In genomic region chr13:55432814-55433213, GRCh38 we compare ENCODE assay signal across 26 cellular contexts.
"Had no signal": no experiment of that assay in that cellular context is flagged by ENCODE, and none has a peak within 500 bp of the region (broad histone marks: within the 10 kb centered on the region; RNA-seq: fewer than 3 reads in every experiment).

No MANE protein-coding gene starts in this region.

- H3K27me3 ChIP-seq: colonic mucosa, esophagus muscularis mucosa, right lobe of liver, tibial nerve, upper lobe of left lung had no signal

- H3K9me3 ChIP-seq: colonic mucosa, esophagus muscularis mucosa, right lobe of liver, thoracic aorta, tibial nerve, upper lobe of left lung had no signal

- H3K9me3 Mint-ChIP-seq: endodermal cell, mesothelial cell of epicardium had no signal

- H3K27me3 Mint-ChIP-seq: dendritic cell treated with granulocyte-macrophage colony-stimulating factor and Interleukin-4, amounts not matched to agents 40 ng/mL and 50 ng/mL, for 4 days; naive B cell; natural killer cell treated with Interleukin-12 subunit alpha and Interleukin-12 subunit beta and Interleukin-15 and Interleukin-18, amount 100 ng/mL, for 72 hours; progenitor cell of endocrine pancreas; stimulated activated naive B cell treated with anti-CD40 and anti-IgM and Interleukin-4, amounts not matched to agents 10 μg/mL and 1 μg/mL and 100 μg/mL, for 72 hours; stimulated activated naive CD8-positive, alpha-beta T cell treated with anti-CD3 and anti-CD28 coated beads, Interleukin-15, Interleukin-2, amounts not matched to agents 100 ng/mL and 50 ng/mL, for 24 hours had no signal

- H3K79me2 ChIP-seq: parathyroid adenoma had no signal

- H3K4me3 ChIP-seq: colonic mucosa, esophagus muscularis mucosa, lung, mucosa of descending colon, right lobe of liver, thoracic aorta, tibial nerve, upper lobe of left lung had no signal

- H3K4me3 Mint-ChIP-seq: dendritic cell treated with granulocyte-macrophage colony-stimulating factor and Interleukin-4, amounts not matched to agents 40 ng/mL and 50 ng/mL, for 4 days; endodermal cell; mesothelial cell of epicardium; naive B cell; natural killer cell treated with Interleukin-12 subunit alpha and Interleukin-12 subunit beta and Interleukin-15 and Interleukin-18, amount 100 ng/mL, for 72 hours; neural crest cell; stimulated activated naive B cell treated with anti-CD40 and anti-IgM and Interleukin-4, amounts not matched to agents 10 μg/mL and 1 μg/mL and 100 μg/mL, for 72 hours; stimulated activated naive CD8-positive, alpha-beta T cell treated with anti-CD3 and anti-CD28 coated beads, Interleukin-15, Interleukin-2, amounts not matched to agents 100 ng/mL and 50 ng/mL, for 24 hours had no signal

- H3K36me3 Mint-ChIP-seq: mesothelial cell of epicardium; naive B cell; stimulated activated naive B cell treated with anti-CD40 and anti-IgM and Interleukin-4, amounts not matched to agents 10 μg/mL and 1 μg/mL and 100 μg/mL, for 72 hours had no signal

- H3K4me1 Mint-ChIP-seq: mesothelial cell of epicardium; naive B cell; stimulated activated naive B cell treated with anti-CD40 and anti-IgM and Interleukin-4, amounts not matched to agents 10 μg/mL and 1 μg/mL and 100 μg/mL, for 72 hours had no signal

- H3K36me3 ChIP-seq: colonic mucosa, esophagus muscularis mucosa, right lobe of liver, thoracic aorta, tibial nerve, upper lobe of left lung had no signal

- DNase-seq: colonic mucosa; effector CD8-positive, alpha-beta T cell; endodermal cell; foreskin melanocyte; kidney; mesenchymal stem cell; mucosa of descending colon; naive B cell; right lobe of liver; small intestine; stimulated activated CD4-positive, alpha-beta T cell treated with anti-CD3 and anti-CD28 coated beads, Interleukin-15, amount 100 ng/mL, for 24 hours; stimulated activated CD4-positive, alpha-beta T cell treated with anti-CD3 and anti-CD28 coated beads, Interleukin-2, amount 100 ng/mL, for 48 hours; stimulated activated naive B cell treated with anti-CD40 and anti-IgM and Interleukin-4, amounts not matched to agents 10 μg/mL and 1 μg/mL and 100 μg/mL, for 72 hours; upper lobe of left lung had no signal

- H2AFZ ChIP-seq: parathyroid adenoma had no signal

- H3K27ac Mint-ChIP-seq: dendritic cell treated with granulocyte-macrophage colony-stimulating factor and Interleukin-4, amounts not matched to agents 40 ng/mL and 50 ng/mL, for 4 days; endodermal cell; mesothelial cell of epicardium; naive B cell; natural killer cell treated with Interleukin-12 subunit alpha and Interleukin-12 subunit beta and Interleukin-15 and Interleukin-18, amount 100 ng/mL, for 72 hours; progenitor cell of endocrine pancreas; stimulated activated naive B cell treated with anti-CD40 and anti-IgM and Interleukin-4, amounts not matched to agents 10 μg/mL and 1 μg/mL and 100 μg/mL, for 72 hours; stimulated activated naive CD8-positive, alpha-beta T cell treated with anti-CD3 and anti-CD28 coated beads, Interleukin-15, Interleukin-2, amounts not matched to agents 100 ng/mL and 50 ng/mL, for 24 hours had no signal

- ATAC-seq: left lobe of liver; mucosa of descending colon; natural killer cell treated with Interleukin-12 subunit alpha and Interleukin-12 subunit beta and Interleukin-15 and Interleukin-18, amount 100 ng/mL, for 72 hours; right lobe of liver; stimulated activated naive B cell treated with anti-CD40 and anti-IgM and Interleukin-4, amounts not matched to agents 10 μg/mL and 1 μg/mL and 100 μg/mL, for 72 hours had no signal

- H3K9ac ChIP-seq: parathyroid adenoma had no signal

- H3K4me1 ChIP-seq: colonic mucosa, esophagus muscularis mucosa, parathyroid adenoma, right lobe of liver, tibial nerve, upper lobe of left lung had no signal

- H3K27ac ChIP-seq: colonic mucosa, esophagus muscularis mucosa, parathyroid adenoma, right lobe of liver, thoracic aorta, tibial nerve, upper lobe of left lung had no signal
